10 cellular contexts compared by ENCODE assay signal in genomic region chr20:17806739-17807441, GRCh38.
DNase-seq lines count a peak whose midpoint lies in the region; ATAC-seq and TF ChIP-seq lines count a peak whose summit lies in the region.
"Had no signal": no experiment of that assay in that cellular context is flagged by ENCODE, and none has a peak within 500 bp of the region (broad histone marks: within the 10 kb centered on the region; RNA-seq: fewer than 3 reads in every experiment).

No MANE protein-coding gene starts in this region.

- no peaks in the 10 kb centered on the region for H3K27me3 ChIP-seq in sigmoid colon

- intact Hi-C loops in sigmoid colon (cut with DNase I) = loop anchor here (5.0 kb wide), 3 partner anchors 65 to 125 kb away; partner anchors contain the start of gene RRBP1

- H3K9ac ChIP-seq in ES-I3 (ENCODE audit: low read depth, low read length) = peak overlapping the region; percentile 17; the same call in 1 of the 2 replicates

- in situ Hi-C loops in ACHN (cut with HindIII; ENCODE audit: low pct_ligation_motif_present, low pct_unique_long_range_greater_than_20kb, low sequenced_read_pairs) = no loop called here

- H3K4me3 ChIP-seq in sigmoid colon = peak overlapping the region in 1 of 4 donors; percentile 1

- 71 to 79% methylated on average over 26 of the region's 26 CpGs for WGBS in sigmoid colon, 2 donors

- peaks cover 4% of the 10 kb centered on the region; the same call in 1 of the 2 replicates for H3K4me1 ChIP-seq in ES-I3 (ENCODE audit: insufficient read depth, low read length)
- H3K4me1 ChIP-seq in sigmoid colon = peaks cover 0 to 49% (median 38%) of the 10 kb centered on the region in 4 donors

- TF ChIP-seq EP300 in sigmoid colon (IDR thresholded peaks at IDR 0.05) = no peak

- ATAC-seq in GM21786 (IDR thresholded peaks at IDR 0.05; ENCODE audit: unreplicated experiment) = no peak
- ATAC-seq: effector memory CD8-positive, alpha-beta T cell; HCT116 had no signal

- DNase-seq in brain pericyte (ENCODE audit: low read depth, low spot score) = peak; percentile 65
- peak; percentile 46 for DNase-seq in iPS-NIHi7 (ENCODE audit: extremely low spot score)
- DNase-seq in sigmoid colon = peak; percentile 91
- DNase-seq in ACHN = no peak
- DNase-seq in activated naive CD4-positive, alpha-beta T cell (lab: John Stamatoyannopoulos, UW) = no peak
- DNase-seq in NK-92 (lab: John Stamatoyannopoulos, UW; ENCODE audit: unreplicated experiment) = no peak
- DNase-seq: effector memory CD8-positive, alpha-beta T cell had no signal

- peak overlapping the region; percentile 71 to 76 (median 74) for H3K27ac ChIP-seq in sigmoid colon

- no peaks in the 10 kb centered on the region for H3K36me3 ChIP-seq in ES-I3 (ENCODE audit: insufficient read depth, low read length)
- no peaks in the 10 kb centered on the region for H3K36me3 ChIP-seq in sigmoid colon

- no peak for TF ChIP-seq POLR2A in sigmoid colon (IDR thresholded peaks at IDR 0.05)

- H3K9me3 ChIP-seq in ES-I3 (ENCODE audit: control insufficient read depth, insufficient read depth, low read length) (peaks cover 3% of the 10 kb centered on the region), sigmoid colon (no peaks in the 10 kb centered on the region)

- TF ChIP-seq CTCF in sigmoid colon (IDR thresholded peaks at IDR 0.05) = no peak

Comparison
In these comparisons a context has a peak if more than half of its experiments do, and no peak if none do; other contexts are left out.
1. DNase-seq: peak in brain pericyte (single experiment), iPS-NIHi7 (single experiment) and sigmoid colon (single experiment); none in ACHN (single experiment), activated naive CD4-positive, alpha-beta T cell (0 of 4) and NK-92 (single experiment).